Comparison of ENCODE assay signal across 8 cellular contexts in genomic region chr10:42836771-42837468, GRCh38. TPM values are rescaled to one million over a fixed set of nuclear protein-coding genes. Genes with fewer than 3 reads are reported as not detected.
DNase-seq lines count a peak whose midpoint lies in the region; ATAC-seq and TF ChIP-seq lines count a peak whose summit lies in the region.

No MANE protein-coding gene starts in this region.

- H3K9me3 ChIP-seq in body of pancreas (no peaks in the 10 kb centered on the region), iPS-20b (ENCODE audit: insufficient read depth, low read depth, low read length) (no peaks in the 10 kb centered on the region), tibial nerve (no peaks in the 10 kb centered on the region)

- H3K9me3 Mint-ChIP-seq in activated T-cell treated with anti-CD3 and anti-CD28 coated beads, Interleukin-2, amount 50 U/mL, for 24 hours = no peaks in the 10 kb centered on the region
- H3K9me3 Mint-ChIP-seq in activated T-cell treated with anti-CD3 and anti-CD28 coated beads, Interleukin-2, amount 50 U/mL, for 4 hours = no peaks in the 10 kb centered on the region
- no peaks in the 10 kb centered on the region for H3K9me3 Mint-ChIP-seq in mesothelial cell of epicardium

- ATAC-seq in activated T-cell treated with anti-CD3 and anti-CD28 coated beads, Interleukin-2, amount 50 U/mL, for 4 hours = no peak
- ATAC-seq in body of pancreas (no peak), left lobe of liver (no peak)

- peaks cover 42% of the 10 kb centered on the region for H3K27me3 Mint-ChIP-seq in activated T-cell treated with anti-CD3 and anti-CD28 coated beads, Interleukin-2, amount 50 U/mL, for 24 hours
- H3K27me3 Mint-ChIP-seq in activated T-cell treated with anti-CD3 and anti-CD28 coated beads, Interleukin-2, amount 50 U/mL, for 4 hours (ENCODE audit: low read depth) = peaks cover 31% of the 10 kb centered on the region
- no peaks in the 10 kb centered on the region for H3K27me3 Mint-ChIP-seq in mesothelial cell of epicardium (ENCODE audit: low read depth)

- peak overlapping the region; percentile 55 for H3K4me3 Mint-ChIP-seq in activated T-cell treated with anti-CD3 and anti-CD28 coated beads, Interleukin-2, amount 50 U/mL, for 24 hours
- no peak overlapping the region for H3K4me3 Mint-ChIP-seq in activated T-cell treated with anti-CD3 and anti-CD28 coated beads, Interleukin-2, amount 50 U/mL, for 4 hours
- no peak overlapping the region for H3K4me3 Mint-ChIP-seq in mesothelial cell of epicardium

- no peak for TF ChIP-seq CTCF in body of pancreas (IDR thresholded peaks at IDR 0.05)
- no peak for TF ChIP-seq CTCF in tibial nerve (IDR thresholded peaks at IDR 0.05)
- TF ChIP-seq CTCF in mesothelial cell of epicardium (IDR thresholded peaks at IDR 0.05; ENCODE audit: unreplicated experiment) = no peak

- H3K36me3 ChIP-seq in body of pancreas (replicated peaks in 1 of 2; ENCODE audit: insufficient read depth in 1 of 2, low read depth in 2 of 2) (peaks cover 0 to 3% of the 10 kb centered on the region in 2 donors), iPS-20b (ENCODE audit: insufficient read depth, low read depth, low read length) (peaks cover 11% of the 10 kb centered on the region), tibial nerve (peaks cover 0 to 8% (median 0%) of the 10 kb centered on the region in 3 donors)

- no peak overlapping the region for H3K9ac ChIP-seq in iPS-20b (ENCODE audit: low read depth, low read length)

- intact Hi-C loops in body of pancreas (cut with DNase I) = no loop called here

- TF ChIP-seq POLR2A in body of pancreas (IDR thresholded peaks at IDR 0.05) (no peak), tibial nerve (IDR thresholded peaks at IDR 0.05) (no peak)

- no peak for TF ChIP-seq EP300 in tibial nerve (IDR thresholded peaks at IDR 0.05)

- H3K4me1 ChIP-seq in body of pancreas (peaks cover 6% of the 10 kb centered on the region), iPS-20b (ENCODE audit: insufficient read depth, low read length) (peaks cover 5% of the 10 kb centered on the region; the same call in 1 of the 2 replicates), tibial nerve (peaks cover 0 to 7% (median 0%) of the 10 kb centered on the region in 4 donors)

- peaks cover 2% of the 10 kb centered on the region for H3K4me1 Mint-ChIP-seq in activated T-cell treated with anti-CD3 and anti-CD28 coated beads, Interleukin-2, amount 50 U/mL, for 24 hours (ENCODE audit: low read depth)
- H3K4me1 Mint-ChIP-seq in activated T-cell treated with anti-CD3 and anti-CD28 coated beads, Interleukin-2, amount 50 U/mL, for 4 hours (ENCODE audit: low read depth) = peaks cover 2% of the 10 kb centered on the region
- no peaks in the 10 kb centered on the region for H3K4me1 Mint-ChIP-seq in mesothelial cell of epicardium

- H3K27ac Mint-ChIP-seq in activated T-cell treated with anti-CD3 and anti-CD28 coated beads, Interleukin-2, amount 50 U/mL, for 24 hours = no peak overlapping the region
- H3K27ac Mint-ChIP-seq in mesothelial cell of epicardium = no peak overlapping the region

- H3K4me3 ChIP-seq in body of pancreas (no peak overlapping the region), iPS-20b (ENCODE audit: low read length) (peak overlapping the region; percentile 55), tibial nerve (peak overlapping the region; percentile 6 to 35 (median 20))

- H3K27ac ChIP-seq in body of pancreas = no peak overlapping the region
- H3K27ac ChIP-seq in iPS-20b (ENCODE audit: low read length) = no peak overlapping the region
- H3K27ac ChIP-seq in tibial nerve = no peak overlapping the region

- peaks cover 14% of the 10 kb centered on the region for H3K36me3 Mint-ChIP-seq in activated T-cell treated with anti-CD3 and anti-CD28 coated beads, Interleukin-2, amount 50 U/mL, for 24 hours (ENCODE audit: low read depth)
- no peaks in the 10 kb centered on the region for H3K36me3 Mint-ChIP-seq in activated T-cell treated with anti-CD3 and anti-CD28 coated beads, Interleukin-2, amount 50 U/mL, for 4 hours (ENCODE audit: insufficient read depth)
- peaks cover 4% of the 10 kb centered on the region for H3K36me3 Mint-ChIP-seq in mesothelial cell of epicardium

- WGBS in body of pancreas, 2 donors = 2 to 5% methylated on average over 18 to 56 of the region's 60 CpGs
- WGBS in tibial nerve, 2 donors = 4 to 7% methylated on average over 39 to 60 of the region's 60 CpGs

- peaks cover 0 to 5% of the 10 kb centered on the region in 2 donors for H3K27me3 ChIP-seq in body of pancreas
- H3K27me3 ChIP-seq in iPS-20b (ENCODE audit: insufficient read depth, low read length) = peaks cover 15% of the 10 kb centered on the region
- peaks cover 0 to 25% of the 10 kb centered on the region in 2 donors for H3K27me3 ChIP-seq in tibial nerve

- no peak for DNase-seq in activated T-cell treated with anti-CD3 and anti-CD28 coated beads, Interleukin-2, amount 50 U/mL, for 24 hours
- no peak for DNase-seq in activated T-cell treated with anti-CD3 and anti-CD28 coated beads, Interleukin-2, amount 50 U/mL, for 4 hours
- DNase-seq in body of pancreas (peak in 3 of 4 donors; percentile 7 to 45 (median 23)), tibial nerve (ENCODE audit: low spot score in 2 of 2) (no peak), HK-2 (ENCODE audit: unreplicated experiment) (no peak), mesothelial cell of epicardium (ENCODE audit: low spot score in 2 of 2, unreplicated experiment in 2 of 2) (no peak), left lobe of liver (ENCODE audit: low spot score) (no peak)

RNA-seq across cellular contexts. Expression of gene BMS1, which starts 54.3 kb away (rescaled TPM):
- total RNA-seq in activated T-cell treated with anti-CD3 and anti-CD28 coated beads, Interleukin-2, amount 50 U/mL, for 4 hours = 10 to 100 TPM; 57.3 to 64.4 (median 58.6) TPM
- total RNA-seq in body of pancreas (1 to 10 TPM; 8.0 to 8.6 TPM), tibial nerve (10 to 100 TPM; 11.6 to 14.9 (median 14.2) TPM), mesothelial cell of epicardium (21.4 to 21.8 TPM (median 21.8 TPM) in 3 replicates), left lobe of liver (4.6 TPM)

Comparison
In these comparisons a context has a peak if more than half of its experiments do, and no peak if none do; other contexts are left out.
1. DNase-seq: peak in body of pancreas (3 of 4); none in activated T-cell treated with anti-CD3 and anti-CD28 coated beads, Interleukin-2, amount 50 U/mL, for 24 hours (single experiment), activated T-cell treated with anti-CD3 and anti-CD28 coated beads, Interleukin-2, amount 50 U/mL, for 4 hours (single experiment), tibial nerve (0 of 2), HK-2 (single experiment), mesothelial cell of epicardium (0 of 2) and left lobe of liver (single experiment).
2. H3K4me3 ChIP-seq: peak in iPS-20b (single experiment) and tibial nerve (4 of 4); none in body of pancreas (0 of 2).